Comparison of ENCODE assay signal across 13 cellular contexts in the genomic region with DNA sequence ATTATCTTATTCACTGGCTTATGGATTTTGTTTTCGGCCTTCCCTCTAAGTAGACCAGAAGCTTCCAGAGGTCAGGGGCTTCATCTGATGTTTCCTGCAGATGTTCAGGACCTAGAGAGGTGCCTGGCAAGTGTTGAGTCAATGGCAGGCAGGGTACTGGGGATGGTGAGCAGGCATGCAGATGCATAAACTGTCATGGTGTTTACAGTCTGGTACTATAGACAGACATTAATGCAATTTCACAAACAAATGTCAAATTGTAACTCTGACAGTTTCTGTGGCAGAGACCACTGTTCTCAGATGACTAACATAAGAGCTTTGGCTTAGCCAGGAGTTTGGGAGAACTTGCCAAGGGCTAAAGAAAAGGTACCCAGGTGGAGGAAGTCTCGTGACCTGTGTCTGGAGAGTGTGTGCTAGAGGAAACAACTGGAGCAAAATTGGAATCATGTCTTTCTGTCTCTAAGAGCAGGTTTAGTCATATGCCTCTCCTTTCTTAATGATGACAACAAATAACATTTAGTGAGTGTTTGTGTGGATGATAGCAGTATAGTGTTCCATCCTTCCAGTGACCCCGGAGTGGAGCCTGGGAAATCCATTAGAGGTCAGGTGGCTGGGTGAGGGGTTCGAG. TPM values are rescaled to one million over a fixed set of nuclear protein-coding genes. Genes with fewer than 3 reads are reported as not detected.
DNase-seq lines count a peak whose midpoint lies in the region; ATAC-seq and TF ChIP-seq lines count a peak whose summit lies in the region.
"Had no signal": no experiment of that assay in that cellular context is flagged by ENCODE, and none has a peak within 500 bp of the region (broad histone marks: within the 10 kb centered on the region; RNA-seq: fewer than 3 reads in every experiment).

No MANE protein-coding gene starts in this region.

- H3K27me3 ChIP-seq in brain microvascular endothelial cell (replicated peaks) (no peaks in the 10 kb centered on the region), mesenchymal stem cell (ENCODE audit: control insufficient read depth in 1 of 2, insufficient read depth in 1 of 2, low read length in 2 of 2) (no peaks in the 10 kb centered on the region), subcutaneous abdominal adipose tissue (ENCODE audit: control insufficient read depth in 5 of 5, insufficient read depth in 4 of 5, low read length in 5 of 5) (no peaks in the 10 kb centered on the region)
- H3K27me3 ChIP-seq in CD8-positive, alpha-beta memory T cell (ENCODE audit: insufficient read depth, low read length, poor library complexity, severe bottlenecking), result no peaks in the 10 kb centered on the region
- H3K27me3 ChIP-seq: neutrophil had no signal

- peak overlapping the region in 3 of 4 donors; percentile 2 to 45 (median 3) for H3K4me3 Mint-ChIP-seq in IgD-negative memory B cell
- H3K4me3 Mint-ChIP-seq in CD8-positive, alpha-beta memory T cell, result no peak overlapping the region
- H3K4me3 Mint-ChIP-seq: immature natural killer cell had no signal

- in situ Hi-C loops in brain microvascular endothelial cell (cut with HindIII; ENCODE audit: low pct_ligation_motif_present, low sequenced_read_pairs), result no loop called here

- H4K8ac ChIP-seq in mesenchymal stem cell (ENCODE audit: low read length), result no peak overlapping the region

- no peak overlapping the region for H3K14ac ChIP-seq in mesenchymal stem cell (ENCODE audit: low read length in 2 of 2)

- H3K9me3 Mint-ChIP-seq in IgD-negative memory B cell, result peaks cover 0 to 2% (median 0%) of the 10 kb centered on the region in 3 donors
- H3K9me3 Mint-ChIP-seq in CD8-positive, alpha-beta memory T cell, result no peaks in the 10 kb centered on the region
- H3K9me3 Mint-ChIP-seq: immature natural killer cell had no signal

- H4K91ac ChIP-seq in mesenchymal stem cell (ENCODE audit: low read length), result no peak overlapping the region

- CTCF ChIA-PET in CD8-positive, alpha-beta memory T cell (lab: Charles Lee), result no interaction called here

- no peak overlapping the region for H3K4me2 ChIP-seq in mesenchymal stem cell (ENCODE audit: low read length, poor library complexity, severe bottlenecking)

- H3K4me3 ChIP-seq in brain microvascular endothelial cell (ENCODE audit: low read depth, low read length) (no peak overlapping the region), mesenchymal stem cell (ENCODE audit: insufficient read depth in 1 of 2, low read depth in 1 of 2, low read length in 2 of 2) (no peak overlapping the region), subcutaneous abdominal adipose tissue (ENCODE audit: low read depth in 1 of 5, low read length in 5 of 5) (no peak overlapping the region)
- no peak overlapping the region for H3K4me3 ChIP-seq in CD8-positive, alpha-beta memory T cell (ENCODE audit: low read length)

- no peaks in the 10 kb centered on the region for H3K27me3 Mint-ChIP-seq in IgD-negative memory B cell
- H3K27me3 Mint-ChIP-seq in CD8-positive, alpha-beta memory T cell, result no peaks in the 10 kb centered on the region

- peaks cover 52 to 66% (median 61%) of the 10 kb centered on the region in 3 donors for H3K4me1 Mint-ChIP-seq in IgD-negative memory B cell
- peaks cover 27 to 42% (median 29%) of the 10 kb centered on the region in 3 donors for H3K4me1 Mint-ChIP-seq in CD8-positive, alpha-beta memory T cell

- H3K27ac Mint-ChIP-seq in IgD-negative memory B cell, result peak overlapping the region; percentile 29 to 77 (median 55)
- H3K27ac Mint-ChIP-seq in CD8-positive, alpha-beta memory T cell, result peak overlapping the region in 2 of 8 donors; percentile 24 to 71

- H2BK12ac ChIP-seq in mesenchymal stem cell (ENCODE audit: low read length in 2 of 2), result peak overlapping the region; percentile 65 to 81

- DNase-seq in brain microvascular endothelial cell (no peak), mesenchymal stem cell (no peak), HK-2 (ENCODE audit: unreplicated experiment) (no peak)
- DNase-seq in CD8-positive, alpha-beta memory T cell, result no peak
- DNase-seq: activated T-cell treated with anti-CD3 and anti-CD28 coated beads, Interleukin-2, amount 50 U/mL, for 1 hour; erythroblast; immature natural killer cell; NCI-H510A treated with DMSO at 0.1 percent for 48 hours had no signal

- H3K18ac ChIP-seq in mesenchymal stem cell (ENCODE audit: low read depth in 1 of 2, low read length in 2 of 2), result peak overlapping the region in 1 of 2 experiments; percentile 8

- H3K36me3 Mint-ChIP-seq in IgD-negative memory B cell, result peaks cover 12% of the 10 kb centered on the region
- H3K36me3 Mint-ChIP-seq in CD8-positive, alpha-beta memory T cell, result peaks cover 0 to 23% (median 19%) of the 10 kb centered on the region in 3 donors

- H2AK5ac ChIP-seq in mesenchymal stem cell (ENCODE audit: low read length, severe bottlenecking), result peak overlapping the region; percentile 78

- POLR2A ChIA-PET in CD8-positive, alpha-beta memory T cell (lab: Charles Lee), result no interaction called here

- no peak for ATAC-seq in GM19351 (IDR thresholded peaks at IDR 0.05; ENCODE audit: unreplicated experiment)

- no peak overlapping the region for H3K23ac ChIP-seq in mesenchymal stem cell (ENCODE audit: low read length in 2 of 2)

- peaks cover 19% of the 10 kb centered on the region for H3K79me1 ChIP-seq in mesenchymal stem cell (replicated peaks; ENCODE audit: low read length, poor library complexity, severe bottlenecking)

- H2AFZ ChIP-seq in mesenchymal stem cell (ENCODE audit: low read depth, low read length), result no peak overlapping the region

- H3K9me3 ChIP-seq in mesenchymal stem cell (ENCODE audit: control insufficient read depth, low read length), result no peaks in the 10 kb centered on the region
- H3K9me3 ChIP-seq in subcutaneous abdominal adipose tissue (ENCODE audit: control insufficient read depth in 5 of 5, low read length in 5 of 5), result no peaks in the 10 kb centered on the region
- no peaks in the 10 kb centered on the region for H3K9me3 ChIP-seq in CD8-positive, alpha-beta memory T cell (ENCODE audit: low read length)
- H3K9me3 ChIP-seq: neutrophil had no signal

- WGBS in mesenchymal stem cell, result 93% methylated on average over 4 of the region's 4 CpGs

- no peaks in the 10 kb centered on the region for H3K36me3 ChIP-seq in brain microvascular endothelial cell (replicated peaks)
- peaks cover 4 to 20% of the 10 kb centered on the region in 2 experiments for H3K36me3 ChIP-seq in mesenchymal stem cell (ENCODE audit: control insufficient read depth in 1 of 2, insufficient read depth in 2 of 2, low read depth in 1 of 2, low read length in 2 of 2)
- H3K36me3 ChIP-seq in subcutaneous abdominal adipose tissue (ENCODE audit: control insufficient read depth in 5 of 5, insufficient read depth in 5 of 5, low read length in 5 of 5), result peaks cover 0 to 16% (median 13%) of the 10 kb centered on the region in 5 donors
- no peaks in the 10 kb centered on the region for H3K36me3 ChIP-seq in CD8-positive, alpha-beta memory T cell (ENCODE audit: insufficient read depth, low read length)

- no peak overlapping the region for H2BK5ac ChIP-seq in mesenchymal stem cell (ENCODE audit: low read depth, low read length, poor library complexity, severe bottlenecking)

- peak overlapping the region; percentile 24 to 61 for H3K4ac ChIP-seq in mesenchymal stem cell (ENCODE audit: low read depth in 1 of 2, low read length in 2 of 2)

- peak overlapping the region; percentile 92 for H3K27ac ChIP-seq in brain microvascular endothelial cell
- no peak overlapping the region for H3K27ac ChIP-seq in mesenchymal stem cell (ENCODE audit: low read length, poor library complexity, severe bottlenecking)
- H3K27ac ChIP-seq in subcutaneous abdominal adipose tissue (ENCODE audit: low read depth, low read length), result peak overlapping the region; percentile 91
- H3K27ac ChIP-seq in CD8-positive, alpha-beta memory T cell (ENCODE audit: low read depth, low read length), result no peak overlapping the region
- H3K27ac ChIP-seq: neutrophil, VCaP had no signal

- H3K4me1 ChIP-seq in mesenchymal stem cell (ENCODE audit: control insufficient read depth, insufficient read depth, low read depth, low read length), result peaks cover 28% of the 10 kb centered on the region
- H3K4me1 ChIP-seq in subcutaneous abdominal adipose tissue (ENCODE audit: control insufficient read depth in 5 of 5, insufficient read depth in 5 of 5, low read length in 5 of 5), result peaks cover 6 to 57% (median 47%) of the 10 kb centered on the region in 5 donors
- no peaks in the 10 kb centered on the region for H3K4me1 ChIP-seq in CD8-positive, alpha-beta memory T cell (ENCODE audit: insufficient read depth, low read length)

- peak overlapping the region; percentile 86 for H3K9ac ChIP-seq in mesenchymal stem cell (ENCODE audit: low read length)
- peak overlapping the region in 1 of 5 donors; percentile 26 for H3K9ac ChIP-seq in subcutaneous abdominal adipose tissue (ENCODE audit: low read length in 5 of 5)

- H2BK120ac ChIP-seq in mesenchymal stem cell (ENCODE audit: low read depth, low read length), result peak overlapping the region; percentile 27

- H2BK15ac ChIP-seq in mesenchymal stem cell (ENCODE audit: low read depth, poor library complexity, severe bottlenecking), result peak overlapping the region; percentile 58

- no peak for TF ChIP-seq CTCF in brain microvascular endothelial cell (IDR thresholded peaks at IDR 0.05; ENCODE audit: low read depth, low read length, missing control alignments)

RNA-seq across cellular contexts. Expression of a gene that starts 53.7 kb away (rescaled TPM):
- polyA plus RNA-seq in IgD-negative memory B cell, result 24.6 TPM
- 15.5 TPM for polyA plus RNA-seq in mesenchymal stem cell (2013, experiment 1 of 2)
- polyA plus RNA-seq in mesenchymal stem cell (2013, experiment 2 of 2), result 15.9 TPM
- 10 to 100 TPM; 19.7 to 20.0 TPM for total RNA-seq in CD8-positive, alpha-beta memory T cell
- 10.4 TPM for polyA plus RNA-seq in CD8-positive, alpha-beta memory T cell

Comparison
In these comparisons a context has a peak if more than half of its experiments do, and no peak if none do; other contexts are left out.
1. H3K4me3 Mint-ChIP-seq: peak in IgD-negative memory B cell (3 of 4); none in CD8-positive, alpha-beta memory T cell (0 of 7).
2. H3K27ac ChIP-seq: peak in brain microvascular endothelial cell (single experiment) and subcutaneous abdominal adipose tissue (single experiment); none in mesenchymal stem cell (single experiment) and CD8-positive, alpha-beta memory T cell (single experiment).